In the genomic region with DNA sequence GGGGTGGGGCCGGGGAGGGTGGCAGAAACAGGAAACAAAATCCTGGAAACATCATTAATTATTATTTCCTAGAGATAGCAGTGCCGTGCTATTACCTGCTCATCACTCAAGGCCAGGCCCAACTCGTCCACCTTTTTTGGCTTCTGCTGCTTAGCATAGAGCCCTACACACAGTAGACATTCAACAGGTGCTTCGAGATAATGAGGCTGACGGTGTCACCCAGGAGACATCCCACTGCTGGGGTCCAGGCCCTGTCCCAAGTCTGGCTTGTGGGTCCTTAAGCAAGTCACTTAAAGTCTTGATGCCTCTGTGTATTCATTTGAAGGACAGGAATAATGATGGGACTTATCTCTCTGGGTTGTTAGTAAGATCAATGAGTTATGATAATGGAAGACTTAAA, we compare ENCODE assay signal across 26 cellular contexts.
"Had no signal": no experiment of that assay in that cellular context is flagged by ENCODE, and none has a peak within 500 bp of the region (broad histone marks: within the 10 kb centered on the region; RNA-seq: fewer than 3 reads in every experiment).

No MANE protein-coding gene starts in this region.

- H3K36me3 ChIP-seq: ascending aorta, cardiac muscle cell, neural progenitor cell, spleen, tibial nerve had no signal

- H3K4me3 ChIP-seq: ascending aorta, cardiac muscle cell, neural progenitor cell, spleen, tibial nerve had no signal

- ATAC-seq: effector memory CD8-positive, alpha-beta T cell; foreskin keratinocyte; left lobe of liver; naive thymus-derived CD8-positive, alpha-beta T cell had no signal

- H3K4me3 Mint-ChIP-seq: activated B cell treated with CpG ODN at 0.5 μM for 24 hours; activated naive CD4-positive, alpha-beta T cell treated with anti-CD3 and anti-CD28 coated beads, Interleukin-2, amount 10 ng/mL, durations not matched to agents 7 days and 5 days; activated naive CD8-positive, alpha-beta T cell treated with anti-CD3 and anti-CD28 coated beads, Interleukin-2, amount 10 ng/mL, durations not matched to agents 7 days and 5 days; activated T-helper 1 cell treated with anti-CD3 and anti-CD28 coated beads, Interleukin-12 subunit alpha, Interleukin-12 subunit beta, Interleukin-2, Interleukin-4 antibody, amounts not matched to agents 30 ng/mL and 10 ng/mL and 1 ng/mL, durations not matched to agents 14 hours and 24 hours and 36 hours; brain; effector memory CD8-positive, alpha-beta T cell; naive thymus-derived CD8-positive, alpha-beta T cell; neural progenitor cell; T-helper 2 cell treated with Interferon-gamma antibody and Interleukin-4, amounts not matched to agents 5 μg/mL and 100 μg/mL, for 36 hours had no signal

- H3K9ac ChIP-seq: neural progenitor cell had no signal

- H3K4me1 ChIP-seq: ascending aorta, tibial nerve had no signal

- H3K4me1 Mint-ChIP-seq: activated B cell treated with CpG ODN at 0.5 μM for 24 hours; activated naive CD4-positive, alpha-beta T cell treated with anti-CD3 and anti-CD28 coated beads, Interleukin-2, amount 10 ng/mL, durations not matched to agents 7 days and 5 days; activated naive CD8-positive, alpha-beta T cell treated with anti-CD3 and anti-CD28 coated beads, Interleukin-2, amount 10 ng/mL, durations not matched to agents 7 days and 5 days; brain had no signal

- H3K4me2 ChIP-seq: neural progenitor cell had no signal

- H3K27me3 Mint-ChIP-seq: activated B cell treated with CpG ODN at 0.5 μM for 24 hours; activated naive CD4-positive, alpha-beta T cell treated with anti-CD3 and anti-CD28 coated beads, Interleukin-2, amount 10 ng/mL, durations not matched to agents 7 days and 5 days; activated naive CD8-positive, alpha-beta T cell treated with anti-CD3 and anti-CD28 coated beads, Interleukin-2, amount 10 ng/mL, durations not matched to agents 7 days and 5 days; effector memory CD8-positive, alpha-beta T cell had no signal

- H3K27me3 ChIP-seq: ascending aorta, foreskin keratinocyte, neural progenitor cell, tibial nerve had no signal

- H3K9me3 Mint-ChIP-seq: activated B cell treated with CpG ODN at 0.5 μM for 24 hours had no signal

- H3K27ac Mint-ChIP-seq: activated B cell treated with CpG ODN at 0.5 μM for 24 hours; activated naive CD4-positive, alpha-beta T cell treated with anti-CD3 and anti-CD28 coated beads, Interleukin-2, amount 10 ng/mL, durations not matched to agents 7 days and 5 days; activated naive CD8-positive, alpha-beta T cell treated with anti-CD3 and anti-CD28 coated beads, Interleukin-2, amount 10 ng/mL, durations not matched to agents 7 days and 5 days; activated T-helper 1 cell treated with anti-CD3 and anti-CD28 coated beads, Interleukin-12 subunit alpha, Interleukin-12 subunit beta, Interleukin-2, Interleukin-4 antibody, amounts not matched to agents 30 ng/mL and 10 ng/mL and 1 ng/mL, durations not matched to agents 14 hours and 24 hours and 36 hours; effector memory CD8-positive, alpha-beta T cell; naive thymus-derived CD8-positive, alpha-beta T cell; neural progenitor cell; T-helper 2 cell treated with Interferon-gamma antibody and Interleukin-4, amounts not matched to agents 5 μg/mL and 100 μg/mL, for 36 hours had no signal

- H3K36me3 Mint-ChIP-seq: activated naive CD4-positive, alpha-beta T cell treated with anti-CD3 and anti-CD28 coated beads, Interleukin-2, amount 10 ng/mL, durations not matched to agents 7 days and 5 days; activated naive CD8-positive, alpha-beta T cell treated with anti-CD3 and anti-CD28 coated beads, Interleukin-2, amount 10 ng/mL, durations not matched to agents 7 days and 5 days; brain; naive thymus-derived CD8-positive, alpha-beta T cell had no signal

- DNase-seq: activated B cell treated with CpG ODN at 0.5 μM for 24 hours; activated gamma-delta T cell; activated naive CD4-positive, alpha-beta T cell treated with anti-CD3 and anti-CD28 coated beads, Interleukin-2, amount 10 ng/mL, durations not matched to agents 7 days and 5 days; activated naive CD8-positive, alpha-beta T cell treated with anti-CD3 and anti-CD28 coated beads, Interleukin-2, amount 10 ng/mL, durations not matched to agents 7 days and 5 days; activated T-cell treated with anti-CD3 and anti-CD28 coated beads, Interleukin-2, amount 50 U/mL, for 1 hour; cerebellar nuclear complex; cortex of kidney; effector memory CD8-positive, alpha-beta T cell; foreskin keratinocyte; glutamatergic neuron; hippocampal formation; midbrain; naive thymus-derived CD8-positive, alpha-beta T cell; occipital lobe; spleen; stimulated activated naive CD4-positive, alpha-beta T cell; T-helper 1 cell had no signal

- H3K9me3 ChIP-seq: ascending aorta, tibial nerve had no signal

- FAIRE-seq: urothelium cell line had no signal

- H3K27ac ChIP-seq: cardiac muscle cell, foreskin keratinocyte, neural progenitor cell, spleen, tibial nerve had no signal
